12 cellular contexts compared by ENCODE assay signal in genomic region chr3:151630938-151631417, GRCh38.
A peak's percentile ranks its signal among the peaks of the same experiment; 100 is the strongest.
DNase-seq lines count a peak whose midpoint lies in the region; ATAC-seq and TF ChIP-seq lines count a peak whose summit lies in the region.
"Had no signal": no experiment of that assay in that cellular context is flagged by ENCODE, and none has a peak within 500 bp of the region (broad histone marks: within the 10 kb centered on the region; RNA-seq: fewer than 3 reads in every experiment).

No MANE protein-coding gene starts in this region.

- peaks cover 0 to 2% (median 0%) of the 10 kb centered on the region in 4 donors for H3K4me1 ChIP-seq in liver (ENCODE audit: control insufficient read depth in 4 of 4, insufficient read depth in 4 of 4, low read length in 3 of 4)
- peaks cover 5% of the 10 kb centered on the region for H3K4me1 ChIP-seq in vagina

- no peaks in the 10 kb centered on the region for H3K36me3 ChIP-seq in liver (ENCODE audit: control insufficient read depth in 4 of 4, insufficient read depth in 3 of 4, low read depth in 1 of 4, low read length in 3 of 4)
- H3K36me3 ChIP-seq in vagina = no peaks in the 10 kb centered on the region

- intact Hi-C loops in Right ventricle myocardium superior (cut with DNase I) = no loop called here
- intact Hi-C loops in cardiac septum (cut with DNase I) = no loop called here
- intact Hi-C loops in vagina (cut with DNase I) = no loop called here
- intact Hi-C loops in posterior vena cava (cut with DNase I) = no loop called here

- no peaks in the 10 kb centered on the region for H3K27me3 ChIP-seq in liver (ENCODE audit: control insufficient read depth in 4 of 4, insufficient read depth in 4 of 4, low read length in 3 of 4)
- no peaks in the 10 kb centered on the region for H3K27me3 ChIP-seq in vagina

- H3K9me3 ChIP-seq in liver (ENCODE audit: control insufficient read depth in 4 of 4, low read length in 3 of 4) = no peaks in the 10 kb centered on the region
- H3K9me3 ChIP-seq in vagina = no peaks in the 10 kb centered on the region

- DNase-seq in Right ventricle myocardium superior (no peak), cardiac septum (ENCODE audit: low spot score) (no peak), dedifferentiated amniotic fluid mesenchymal stem cell (ENCODE audit: extremely low spot score) (peak; percentile 38), vagina (ENCODE audit: extremely low spot score in 2 of 2) (no peak), T1000 (lab: John Stamatoyannopoulos, UW) (no peak), posterior vena cava (ENCODE audit: low spot score) (no peak)
- DNase-seq: GDM1, hippocampal formation, naive B cell, NCI-H2029 treated with DMSO at 0.1 percent for 48 hours had no signal

- TF ChIP-seq RAD21 in liver (IDR thresholded peaks at IDR 0.05) = peak in 1 of 2 donors; percentile 36

- H3K9ac ChIP-seq in liver (ENCODE audit: low read depth in 1 of 2, low read length in 2 of 2) = no peak overlapping the region

- H3K27ac ChIP-seq in liver (ENCODE audit: low read depth in 1 of 2, low read length in 2 of 2) = no peak overlapping the region
- no peak overlapping the region for H3K27ac ChIP-seq in vagina

- ATAC-seq in Right ventricle myocardium superior (ENCODE audit: poor library complexity) (peak; percentile 64), HG02759 (IDR thresholded peaks at IDR 0.05; ENCODE audit: unreplicated experiment) (no peak)

- WGBS in liver = 35% methylated on average over 1 of the region's 1 CpG

- no peak overlapping the region for H3K4me3 ChIP-seq in liver (ENCODE audit: low read depth in 1 of 3, low read length in 3 of 3)
- no peak overlapping the region for H3K4me3 ChIP-seq in vagina

- no peak for TF ChIP-seq POLR2A in vagina (IDR thresholded peaks at IDR 0.05)

- no peak for TF ChIP-seq CTCF in liver (IDR thresholded peaks at IDR 0.05; ENCODE audit: low read depth, low read length, missing input control)
- TF ChIP-seq CTCF in vagina (IDR thresholded peaks at IDR 0.05) = no peak

TF ChIP-seq in liver, 16 proteins besides CTCF, POLR2A, EP300 and RAD21:
- TF ChIP-seq JUND (IDR thresholded peaks at IDR 0.05) (peak; percentile 75 to 89), HNF4G (IDR thresholded peaks at IDR 0.05) (no peak), ZBTB33 (IDR thresholded peaks at IDR 0.05) (peak; percentile 51), GABPA (IDR thresholded peaks at IDR 0.05 in 1 of 2, conservative IDR thresholded peaks at IDR 0.05 in 1 of 2) (no peak), FOXA1 (IDR thresholded peaks at IDR 0.05) (no peak), YY1 (IDR thresholded peaks at IDR 0.05) (no peak), MAX (IDR thresholded peaks at IDR 0.05) (peak; percentile 51), SP1 (IDR thresholded peaks at IDR 0.05) (peak; percentile 23), EGR1 (IDR thresholded peaks at IDR 0.05; ENCODE audit: low read depth in 2 of 2) (peak; percentile 51 to 59), TAF1 (conservative IDR thresholded peaks at IDR 0.05) (no peak), REST (IDR thresholded peaks at IDR 0.05) (peak; percentile 42), FOXA2 (IDR thresholded peaks at IDR 0.05) (peak; percentile 71), RXRA (IDR thresholded peaks at IDR 0.05) (peak in 1 of 2 donors; percentile 66), NR2F2 (IDR thresholded peaks at IDR 0.05) (no peak), HNF4A (conservative IDR thresholded peaks at IDR 0.05) (peak; percentile 48 to 78)
- TF ChIP-seq, protein P1, sequence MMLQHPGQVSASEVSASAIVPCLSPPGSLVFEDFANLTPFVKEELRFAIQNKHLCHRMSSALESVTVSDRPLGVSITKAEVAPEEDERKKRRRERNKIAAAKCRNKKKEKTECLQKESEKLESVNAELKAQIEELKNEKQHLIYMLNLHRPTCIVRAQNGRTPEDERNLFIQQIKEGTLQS (IDR thresholded peaks at IDR 0.05) = no peak
